ENCODE assay signal across 1 cellular context in the genomic region with DNA sequence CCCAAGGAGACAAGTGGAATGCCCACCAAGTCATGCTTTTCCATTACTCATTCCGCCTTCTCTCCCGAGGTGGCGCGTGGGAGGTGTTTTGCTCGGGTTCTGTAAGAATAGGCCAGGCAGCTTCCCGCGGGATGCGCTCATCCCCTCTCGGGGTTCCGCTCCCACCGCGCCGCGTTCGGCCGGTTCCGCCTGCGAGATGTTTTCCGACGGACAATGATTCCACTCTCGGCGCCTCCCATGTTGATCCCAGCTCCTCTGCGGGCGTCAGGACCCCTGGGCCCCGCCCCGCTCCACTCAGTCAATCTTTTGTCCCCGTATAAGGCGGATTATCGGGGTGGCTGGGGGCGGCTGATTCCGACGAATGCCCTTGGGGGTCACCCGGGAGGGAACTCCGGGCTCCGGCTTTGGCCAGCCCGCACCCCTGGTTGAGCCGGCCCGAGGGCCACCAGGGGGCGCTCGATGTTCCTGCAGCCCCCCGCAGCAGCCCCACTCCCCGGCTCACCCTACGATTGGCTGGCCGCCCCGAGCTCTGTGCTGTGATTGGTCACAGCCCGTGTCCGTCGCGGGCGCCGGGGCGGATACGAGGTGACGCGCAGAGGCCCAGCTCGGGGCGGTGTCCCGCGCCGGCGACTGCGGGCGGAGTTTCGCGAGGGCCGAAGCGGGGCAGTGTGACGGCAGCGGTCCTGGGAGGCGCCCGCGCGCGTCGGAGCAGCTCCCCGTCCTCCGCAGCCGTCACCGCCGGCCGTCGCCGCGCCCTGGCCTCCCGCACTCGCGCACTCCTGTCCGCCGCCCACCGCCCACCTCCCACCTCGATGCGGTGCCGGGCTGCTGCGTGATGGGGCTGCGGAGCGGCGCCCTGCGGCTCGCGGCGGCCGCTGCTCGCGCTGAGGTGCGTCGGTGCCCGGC.
TF ChIP-seq lines count a peak whose summit lies in the region.

A gene with protein sequence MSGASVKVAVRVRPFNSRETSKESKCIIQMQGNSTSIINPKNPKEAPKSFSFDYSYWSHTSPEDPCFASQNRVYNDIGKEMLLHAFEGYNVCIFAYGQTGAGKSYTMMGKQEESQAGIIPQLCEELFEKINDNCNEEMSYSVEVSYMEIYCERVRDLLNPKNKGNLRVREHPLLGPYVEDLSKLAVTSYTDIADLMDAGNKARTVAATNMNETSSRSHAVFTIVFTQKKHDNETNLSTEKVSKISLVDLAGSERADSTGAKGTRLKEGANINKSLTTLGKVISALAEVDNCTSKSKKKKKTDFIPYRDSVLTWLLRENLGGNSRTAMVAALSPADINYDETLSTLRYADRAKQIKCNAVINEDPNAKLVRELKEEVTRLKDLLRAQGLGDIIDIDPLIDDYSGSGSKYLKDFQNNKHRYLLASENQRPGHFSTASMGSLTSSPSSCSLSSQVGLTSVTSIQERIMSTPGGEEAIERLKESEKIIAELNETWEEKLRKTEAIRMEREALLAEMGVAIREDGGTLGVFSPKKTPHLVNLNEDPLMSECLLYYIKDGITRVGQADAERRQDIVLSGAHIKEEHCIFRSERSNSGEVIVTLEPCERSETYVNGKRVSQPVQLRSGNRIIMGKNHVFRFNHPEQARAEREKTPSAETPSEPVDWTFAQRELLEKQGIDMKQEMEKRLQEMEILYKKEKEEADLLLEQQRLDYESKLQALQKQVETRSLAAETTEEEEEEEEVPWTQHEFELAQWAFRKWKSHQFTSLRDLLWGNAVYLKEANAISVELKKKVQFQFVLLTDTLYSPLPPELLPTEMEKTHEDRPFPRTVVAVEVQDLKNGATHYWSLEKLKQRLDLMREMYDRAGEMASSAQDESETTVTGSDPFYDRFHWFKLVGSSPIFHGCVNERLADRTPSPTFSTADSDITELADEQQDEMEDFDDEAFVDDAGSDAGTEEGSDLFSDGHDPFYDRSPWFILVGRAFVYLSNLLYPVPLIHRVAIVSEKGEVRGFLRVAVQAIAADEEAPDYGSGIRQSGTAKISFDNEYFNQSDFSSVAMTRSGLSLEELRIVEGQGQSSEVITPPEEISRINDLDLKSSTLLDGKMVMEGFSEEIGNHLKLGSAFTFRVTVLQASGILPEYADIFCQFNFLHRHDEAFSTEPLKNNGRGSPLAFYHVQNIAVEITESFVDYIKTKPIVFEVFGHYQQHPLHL (N-terminal part only) (plus strand): TSS at position 666 of the 906 bp plus-strand sequence. CDS start 21,759 bp downstream, outside the sequence.

TF ChIP-seq in K562, 482 proteins besides CTCF, POLR2A, EP300 and RAD21 (continued from another document and continues in another):
- TF ChIP-seq CLOCK (CRISPR knock-in tag; IDR thresholded peaks at IDR 0.05; ENCODE audit: borderline replicate concordance) (no peak), LARP7 (IDR thresholded peaks at IDR 0.05) (no peak; the same call in 1 of the 2 replicates), SP2 (IDR thresholded peaks at IDR 0.05; ENCODE audit: extremely low read depth, low read depth, low read length, poor library complexity, severe bottlenecking) (peak; percentile 97), NCOA2 (IDR thresholded peaks at IDR 0.05; ENCODE audit: partially characterized antibody in 2 of 2) (no peak), ZNF347 (CRISPR knock-in tag; IDR thresholded peaks at IDR 0.05; ENCODE audit: low read depth) (no peak), SMARCA5 (IDR thresholded peaks at IDR 0.05) (no peak), MEF2D (tag; conservative IDR thresholded peaks at IDR 0.05; ENCODE audit: low read depth) (no peak), CBFA2T2 (conservative IDR thresholded peaks at IDR 0.05) (no peak), HEY1 (CRISPR knock-in tag; IDR thresholded peaks at IDR 0.05; ENCODE audit: borderline replicate concordance) (no peak), ESRRA (IDR thresholded peaks at IDR 0.05; ENCODE audit: borderline replicate concordance, low read depth) (peak; percentile 77), XRCC5 (IDR thresholded peaks at IDR 0.05; ENCODE audit: low read depth, low read length) (no peak), ZNF324 (CRISPR knock-in tag; IDR thresholded peaks at IDR 0.05) (no peak), FIP1L1 (IDR thresholded peaks at IDR 0.05; ENCODE audit: low read depth, low read length, poor library complexity, severe bottlenecking) (peak; percentile 93), ZNF586 (CRISPR knock-in tag; conservative IDR thresholded peaks at IDR 0.05) (no peak), ERF (CRISPR knock-in tag; IDR thresholded peaks at IDR 0.05) (0 out of 2 replicates have a peak, but pooled peaks have one; percentile 46), PHF20 (IDR thresholded peaks at IDR 0.05; ENCODE audit: partially characterized antibody) (peak; percentile 69), SOX6 (IDR thresholded peaks at IDR 0.05) (peak; percentile 47; the same call in 1 of the 2 replicates), SREBF2 (CRISPR knock-in tag; IDR thresholded peaks at IDR 0.05) (no peak), DIDO1 (tag; IDR thresholded peaks at IDR 0.05; ENCODE audit: low read depth) (no peak), ZNF75A (CRISPR knock-in tag; IDR thresholded peaks at IDR 0.05) (no peak), ZNF57 (CRISPR knock-in tag; IDR thresholded peaks at IDR 0.05) (no peak), FOXP1 (CRISPR knock-in tag; IDR thresholded peaks at IDR 0.05) (no peak), ZNF512 (tag; IDR thresholded peaks at IDR 0.05) (no peak), PURB (CRISPR knock-in tag; IDR thresholded peaks at IDR 0.05; ENCODE audit: low read depth) (no peak), ATF1 (CRISPR knock-in tag; IDR thresholded peaks at IDR 0.05) (peak; percentile 74), ATF1 (tag; IDR thresholded peaks at IDR 0.05) (peak; percentile 98), RFX1 (IDR thresholded peaks at IDR 0.05) (no peak), NFE2 (IDR thresholded peaks at IDR 0.05; ENCODE audit: low read depth) (no peak; the same call in 1 of the 2 replicates), U2AF2 (optimal IDR thresholded peaks at IDR 0.05; ENCODE audit: low read depth, low read length) (no peak), NR2C1 (IDR thresholded peaks at IDR 0.05) (no peak), NR2C1 (tag; IDR thresholded peaks at IDR 0.05) (no peak), NUFIP1 (IDR thresholded peaks at IDR 0.05; ENCODE audit: partially characterized antibody) (no peak), SP1 (CRISPR knock-in tag; IDR thresholded peaks at IDR 0.05) (peak; percentile 85; the same call in 1 of the 2 replicates), ZNF589 (CRISPR knock-in tag; IDR thresholded peaks at IDR 0.05; ENCODE audit: low read depth) (no peak), SIRT6 (IDR thresholded peaks at IDR 0.05; ENCODE audit: low read depth, low read length) (no peak), MIER1 (IDR thresholded peaks at IDR 0.05; ENCODE audit: low read depth) (no peak), CBX1 (IDR thresholded peaks at IDR 0.05; ENCODE audit: low read depth) (peak; percentile 72; the same call in 1 of the 2 replicates)
- TF ChIP-seq, protein P1, sequence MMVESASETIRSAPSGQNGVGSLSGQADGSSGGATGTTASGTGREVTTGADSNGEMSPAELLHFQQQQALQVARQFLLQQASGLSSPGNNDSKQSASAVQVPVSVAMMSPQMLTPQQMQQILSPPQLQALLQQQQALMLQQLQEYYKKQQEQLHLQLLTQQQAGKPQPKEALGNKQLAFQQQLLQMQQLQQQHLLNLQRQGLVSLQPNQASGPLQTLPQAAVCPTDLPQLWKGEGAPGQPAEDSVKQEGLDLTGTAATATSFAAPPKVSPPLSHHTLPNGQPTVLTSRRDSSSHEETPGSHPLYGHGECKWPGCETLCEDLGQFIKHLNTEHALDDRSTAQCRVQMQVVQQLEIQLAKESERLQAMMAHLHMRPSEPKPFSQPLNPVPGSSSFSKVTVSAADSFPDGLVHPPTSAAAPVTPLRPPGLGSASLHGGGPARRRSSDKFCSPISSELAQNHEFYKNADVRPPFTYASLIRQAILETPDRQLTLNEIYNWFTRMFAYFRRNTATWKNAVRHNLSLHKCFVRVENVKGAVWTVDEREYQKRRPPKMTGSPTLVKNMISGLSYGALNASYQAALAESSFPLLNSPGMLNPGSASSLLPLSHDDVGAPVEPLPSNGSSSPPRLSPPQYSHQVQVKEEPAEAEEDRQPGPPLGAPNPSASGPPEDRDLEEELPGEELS (CRISPR knock-in tag; IDR thresholded peaks at IDR 0.05; ENCODE audit: borderline replicate concordance) = no peak
- TF ChIP-seq, protein P2, sequence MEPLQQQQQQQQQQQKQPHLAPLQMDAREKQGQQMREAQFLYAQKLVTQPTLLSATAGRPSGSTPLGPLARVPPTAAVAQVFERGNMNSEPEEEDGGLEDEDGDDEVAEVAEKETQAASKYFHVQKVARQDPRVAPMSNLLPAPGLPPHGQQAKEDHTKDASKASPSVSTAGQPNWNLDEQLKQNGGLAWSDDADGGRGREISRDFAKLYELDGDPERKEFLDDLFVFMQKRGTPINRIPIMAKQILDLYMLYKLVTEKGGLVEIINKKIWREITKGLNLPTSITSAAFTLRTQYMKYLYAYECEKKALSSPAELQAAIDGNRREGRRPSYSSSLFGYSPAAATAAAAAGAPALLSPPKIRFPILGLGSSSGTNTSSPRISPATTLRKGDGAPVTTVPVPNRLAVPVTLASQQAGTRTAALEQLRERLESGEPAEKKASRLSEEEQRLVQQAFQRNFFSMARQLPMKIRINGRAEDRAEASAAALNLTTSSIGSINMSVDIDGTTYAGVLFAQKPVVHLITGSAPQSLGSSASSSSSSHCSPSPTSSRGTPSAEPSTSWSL (CRISPR knock-in tag; IDR thresholded peaks at IDR 0.05; ENCODE audit: borderline replicate concordance) = no peak
- TF ChIP-seq, protein P3, sequence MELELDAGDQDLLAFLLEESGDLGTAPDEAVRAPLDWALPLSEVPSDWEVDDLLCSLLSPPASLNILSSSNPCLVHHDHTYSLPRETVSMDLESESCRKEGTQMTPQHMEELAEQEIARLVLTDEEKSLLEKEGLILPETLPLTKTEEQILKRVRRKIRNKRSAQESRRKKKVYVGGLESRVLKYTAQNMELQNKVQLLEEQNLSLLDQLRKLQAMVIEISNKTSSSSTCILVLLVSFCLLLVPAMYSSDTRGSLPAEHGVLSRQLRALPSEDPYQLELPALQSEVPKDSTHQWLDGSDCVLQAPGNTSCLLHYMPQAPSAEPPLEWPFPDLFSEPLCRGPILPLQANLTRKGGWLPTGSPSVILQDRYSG (tag; conservative IDR thresholded peaks at IDR 0.05; ENCODE audit: low read depth) = no peak
- TF ChIP-seq, protein P4, sequence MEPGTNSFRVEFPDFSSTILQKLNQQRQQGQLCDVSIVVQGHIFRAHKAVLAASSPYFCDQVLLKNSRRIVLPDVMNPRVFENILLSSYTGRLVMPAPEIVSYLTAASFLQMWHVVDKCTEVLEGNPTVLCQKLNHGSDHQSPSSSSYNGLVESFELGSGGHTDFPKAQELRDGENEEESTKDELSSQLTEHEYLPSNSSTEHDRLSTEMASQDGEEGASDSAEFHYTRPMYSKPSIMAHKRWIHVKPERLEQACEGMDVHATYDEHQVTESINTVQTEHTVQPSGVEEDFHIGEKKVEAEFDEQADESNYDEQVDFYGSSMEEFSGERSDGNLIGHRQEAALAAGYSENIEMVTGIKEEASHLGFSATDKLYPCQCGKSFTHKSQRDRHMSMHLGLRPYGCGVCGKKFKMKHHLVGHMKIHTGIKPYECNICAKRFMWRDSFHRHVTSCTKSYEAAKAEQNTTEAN (CRISPR knock-in tag; IDR thresholded peaks at IDR 0.05) = no peak
- TF ChIP-seq, protein P5, sequence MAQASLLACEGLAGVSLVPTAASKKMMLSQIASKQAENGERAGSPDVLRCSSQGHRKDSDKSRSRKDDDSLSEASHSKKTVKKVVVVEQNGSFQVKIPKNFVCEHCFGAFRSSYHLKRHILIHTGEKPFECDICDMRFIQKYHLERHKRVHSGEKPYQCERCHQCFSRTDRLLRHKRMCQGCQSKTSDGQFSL (CRISPR knock-in tag; IDR thresholded peaks at IDR 0.05) = no peak
- TF ChIP-seq, protein P5 (tag; IDR thresholded peaks at IDR 0.05) = no peak; a peak in 1 of 4 replicates
